ENCODE assay signal across 32 cellular contexts in the genomic region with DNA sequence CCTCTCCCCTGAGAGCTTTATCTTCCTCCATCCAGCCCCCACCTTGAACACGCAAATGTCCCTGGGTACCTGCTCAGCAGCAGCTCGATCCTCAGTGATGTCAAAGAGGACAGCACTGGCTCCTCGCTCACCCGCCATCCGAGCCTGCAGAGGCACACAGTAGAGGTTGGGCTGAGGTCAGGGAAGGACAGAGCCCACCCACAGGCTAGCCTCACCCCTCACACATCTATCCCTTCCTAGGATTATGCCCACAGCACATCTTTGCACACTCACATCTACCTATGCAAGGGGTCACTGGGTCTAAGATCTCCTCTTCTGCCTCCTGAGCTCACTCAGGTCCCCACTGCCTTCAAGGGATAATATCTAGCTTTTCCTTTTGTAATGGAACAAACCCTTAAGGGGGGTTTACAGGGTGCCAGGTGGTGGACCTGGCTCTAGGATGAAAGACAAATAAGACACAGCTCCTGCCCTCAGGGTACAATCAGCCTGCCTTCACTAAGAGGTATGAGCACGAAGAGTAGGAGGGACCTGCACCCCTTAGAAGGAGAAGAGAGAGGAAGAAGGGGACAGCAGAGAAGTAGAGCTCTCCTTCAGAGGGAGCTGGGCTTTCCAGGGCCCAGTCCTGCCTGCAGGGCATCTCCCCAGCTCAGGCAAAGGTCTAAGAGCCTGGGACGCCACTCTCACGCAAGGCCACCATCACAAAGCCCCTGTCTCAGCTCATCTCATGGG. TPM values are rescaled to one million over a fixed set of nuclear protein-coding genes. Genes with fewer than 3 reads are reported as not detected.
DNase-seq lines count a peak whose midpoint lies in the region; ATAC-seq, FAIRE-seq and TF ChIP-seq lines count a peak whose summit lies in the region.
"Had no signal": no experiment of that assay in that cellular context is flagged by ENCODE, and none has a peak within 500 bp of the region (broad histone marks: within the 10 kb centered on the region; RNA-seq: fewer than 3 reads in every experiment).

No MANE protein-coding gene starts in this region.

- peaks cover 20% of the 10 kb centered on the region for H3K79me1 ChIP-seq in trophoblast cell (ENCODE audit: low read length)

- peak overlapping the region; percentile 88 for H4K91ac ChIP-seq in trophoblast cell (ENCODE audit: low read depth, low read length)

- no peaks in the 10 kb centered on the region for H4K20me1 ChIP-seq in HepG2 (ENCODE audit: insufficient read depth, low read length)

- H3K9me3 Mint-ChIP-seq in activated CD4-positive, alpha-beta memory T cell treated with anti-CD3 and anti-CD28 coated beads for 36 hours, result no peaks in the 10 kb centered on the region
- H3K9me3 Mint-ChIP-seq: activated naive CD8-positive, alpha-beta T cell treated with anti-CD3 and anti-CD28 coated beads, Interleukin-2, amount 10 ng/mL, durations not matched to agents 7 days and 5 days; CD8-positive, alpha-beta T cell; GM23338; memory B cell had no signal

- no peak overlapping the region for H3K4me3 Mint-ChIP-seq in activated CD4-positive, alpha-beta memory T cell treated with anti-CD3 and anti-CD28 coated beads for 36 hours
- H3K4me3 Mint-ChIP-seq: activated CD4-positive, alpha-beta T cell treated with anti-CD3 and anti-CD28 coated beads for 36 hours; activated naive CD8-positive, alpha-beta T cell treated with anti-CD3 and anti-CD28 coated beads, Interleukin-2, amount 10 ng/mL, durations not matched to agents 7 days and 5 days; CD8-positive, alpha-beta T cell; GM23338; memory B cell had no signal

- CTCF ChIA-PET in HepG2 (lab: Yijun Ruan, JAX; ENCODE audit: low intra/inter-chr PET ratio, low total read pairs), result no interaction called here
- CTCF ChIA-PET in activated CD4-positive, alpha-beta memory T cell treated with anti-CD3 and anti-CD28 coated beads for 36 hours (lab: Charles Lee), result interaction anchor here (1.1 to 2.2 kb wide), 3 partner anchors 46 to 85 kb away, joined by 5 to 9 read pairs (median 6); a partner anchor contains a TSS

- no peak for FAIRE-seq in HepG2 (lab: Jason Lieb, UNC)
- FAIRE-seq: A549, colon, HTR-8/SVneo had no signal

- DNase-seq in HepG2 (ENCODE audit: low spot score), result no peak
- DNase-seq in right lobe of liver, result no peak
- DNase-seq in esophagus squamous epithelium (lab: John Stamatoyannopoulos, UW), result no peak
- DNase-seq in trophoblast cell, result no peak
- no peak for DNase-seq in activated CD4-positive, alpha-beta T cell treated with anti-CD3 and anti-CD28 coated beads for 4 hours
- no peak for DNase-seq in activated T-cell treated with anti-CD3 and anti-CD28 coated beads for 4 hours
- DNase-seq in NCI-H82 treated with DMSO at 0.1 percent for 48 hours (lab: John Stamatoyannopoulos, UW; ENCODE audit: unreplicated experiment), result no peak
- DNase-seq in activated CD4-positive, alpha-beta memory T cell treated with anti-CD3 and anti-CD28 coated beads for 36 hours, result no peak
- DNase-seq: activated CD4-positive, alpha-beta T cell treated with anti-CD3 and anti-CD28 coated beads for 36 hours; activated effector memory CD4-positive, alpha-beta T cell treated with anti-CD3 and anti-CD28 coated beads, Interleukin-2, amount 50 U/mL, for 16 hours; activated naive CD8-positive, alpha-beta T cell treated with anti-CD3 and anti-CD28 coated beads, Interleukin-2, amount 10 ng/mL, durations not matched to agents 7 days and 5 days; activated T-cell treated with anti-CD3 and anti-CD28 coated beads, Interleukin-2, amount 50 U/mL, for 1 hour; CD8-positive, alpha-beta T cell; effector memory CD4-positive, alpha-beta T cell; KG1; MG63; NCI-H1105 treated with DMSO at 0.1 percent for 48 hours; NCI-H1930; nucleus accumbens; SIG-M5; stimulated activated CD4-positive, alpha-beta T cell treated with anti-CD3 and anti-CD28 coated beads, Interleukin-4, amount 100 ng/mL, for 1 hour; substantia nigra; T1000 had no signal

- in situ Hi-C loops in HepG2 (cut with HindIII; ENCODE audit: extremely low pct_ligation_motif_present, low pct_unique_long_range_greater_than_20kb), result loop anchor here (5.0 kb wide), 1 partner anchor 54 kb away; a partner anchor contains a TSS

- H3K18ac ChIP-seq in trophoblast cell (ENCODE audit: low read length), result peak overlapping the region; percentile 37

- no peak overlapping the region for H4K12ac ChIP-seq in trophoblast cell (ENCODE audit: low read depth, low read length)

- no peak for TF ChIP-seq RAD21 in HepG2 (CRISPR knock-in tag; IDR thresholded peaks at IDR 0.05)

- H4K8ac ChIP-seq in trophoblast cell (ENCODE audit: low read depth, low read length), result peak overlapping the region; percentile 47

- H3K79me2 ChIP-seq in HepG2 (ENCODE audit: insufficient read depth, low read length) (peaks cover 69% of the 10 kb centered on the region), trophoblast cell (ENCODE audit: control insufficient read depth, insufficient read depth, low read length, poor library complexity) (no peaks in the 10 kb centered on the region)

- peak overlapping the region; percentile 80 for H2BK120ac ChIP-seq in trophoblast cell (ENCODE audit: insufficient read depth, low read length, poor library complexity)

- TF ChIP-seq EP300 in HepG2 (IDR thresholded peaks at IDR 0.05; ENCODE audit: low read depth in 2 of 2, low read length in 2 of 2) (no peak), HepG2 (CRISPR knock-in tag; IDR thresholded peaks at IDR 0.05; ENCODE audit: borderline replicate concordance) (no peak)

- peak overlapping the region; percentile 57 for H2AK5ac ChIP-seq in trophoblast cell (ENCODE audit: low read length)

- peak overlapping the region; percentile 68 for H3K9ac ChIP-seq in HepG2 (ENCODE audit: insufficient read depth, low read depth, low read length)
- no peak overlapping the region for H3K9ac ChIP-seq in trophoblast cell (ENCODE audit: low read length)

- peak overlapping the region in 1 of 3 experiments; percentile 32; a peak in 1 of 6 replicates for H3K4me3 ChIP-seq in HepG2 (replicated peaks in 1 of 3; ENCODE audit: insufficient read depth in 1 of 3, low read depth in 2 of 3, low read length in 3 of 3)
- no peak overlapping the region for H3K4me3 ChIP-seq in right lobe of liver
- no peak overlapping the region for H3K4me3 ChIP-seq in esophagus squamous epithelium
- no peak overlapping the region for H3K4me3 ChIP-seq in trophoblast cell (ENCODE audit: low read depth, low read length)
- H3K4me3 ChIP-seq: A549, ascending aorta, GM23338, MG63, prostate gland had no signal

- 90% methylated on average over 8 of the region's 8 CpGs for WGBS in HepG2 (ENCODE audit: low lambda C conversion rate)
- 90% methylated on average over 3 of the region's 8 CpGs for WGBS in right lobe of liver (ENCODE audit: insufficient coverage, low coverage, low lambda C conversion rate, missing lambda C conversion rate)
- 69 to 79% methylated on average over 6 to 7 of the region's 8 CpGs for WGBS in esophagus squamous epithelium, 2 donors
- no CpG with 5 or more reads among the region's 8 CpGs for WGBS in trophoblast cell (ENCODE audit: extremely low coverage, insufficient coverage, insufficient read length)

- peak overlapping the region; percentile 59 for H2BK5ac ChIP-seq in trophoblast cell (ENCODE audit: low read depth, low read length, poor library complexity)

- no peaks in the 10 kb centered on the region for H3K36me3 Mint-ChIP-seq in activated CD4-positive, alpha-beta memory T cell treated with anti-CD3 and anti-CD28 coated beads for 36 hours
- H3K36me3 Mint-ChIP-seq: activated naive CD8-positive, alpha-beta T cell treated with anti-CD3 and anti-CD28 coated beads, Interleukin-2, amount 10 ng/mL, durations not matched to agents 7 days and 5 days had no signal

- H3K14ac ChIP-seq in trophoblast cell (ENCODE audit: low read length), result peak overlapping the region; percentile 38

- H3K27me3 Mint-ChIP-seq in activated CD4-positive, alpha-beta memory T cell treated with anti-CD3 and anti-CD28 coated beads for 36 hours, result no peaks in the 10 kb centered on the region
- H3K27me3 Mint-ChIP-seq: activated CD4-positive, alpha-beta T cell treated with anti-CD3 and anti-CD28 coated beads for 36 hours; activated naive CD8-positive, alpha-beta T cell treated with anti-CD3 and anti-CD28 coated beads, Interleukin-2, amount 10 ng/mL, durations not matched to agents 7 days and 5 days; memory B cell had no signal

- H3K4ac ChIP-seq in trophoblast cell (ENCODE audit: low read depth, low read length), result peak overlapping the region; percentile 25

- peaks cover 90% of the 10 kb centered on the region for H3K4me1 ChIP-seq in HepG2 (ENCODE audit: insufficient read depth, low read length)
- peaks cover 0 to 41% (median 3%) of the 10 kb centered on the region in 4 donors for H3K4me1 ChIP-seq in right lobe of liver
- peaks cover 16 to 64% (median 25%) of the 10 kb centered on the region in 3 donors for H3K4me1 ChIP-seq in esophagus squamous epithelium
- H3K4me1 ChIP-seq in trophoblast cell (ENCODE audit: control insufficient read depth in 1 of 2, insufficient read depth in 2 of 2, low read length in 2 of 2), result peaks cover 33 to 38% of the 10 kb centered on the region in 2 experiments
- H3K4me1 ChIP-seq: ascending aorta had no signal

- no peak; the same call in 2 of the 3 replicates for ATAC-seq in HepG2
- no peak for ATAC-seq in right lobe of liver
- ATAC-seq: activated CD4-positive, alpha-beta T cell treated with anti-CD3 and anti-CD28 coated beads for 36 hours; CD8-positive, alpha-beta T cell; sciatic nerve had no signal

- no TSS peak for BruUV-seq in HepG2 (replicated peaks; lab: Mats Ljungman, UMichigan)

- POLR2A ChIA-PET in HepG2 (lab: Yijun Ruan, JAX), result interaction anchor here (0.9 to 12.9 kb wide), 16 partner anchors 9 to 1256 kb away, joined by 3 to 458 read pairs (median 11); a partner anchor contains a TSS
- POLR2A ChIA-PET in activated CD4-positive, alpha-beta memory T cell treated with anti-CD3 and anti-CD28 coated beads for 36 hours (lab: Charles Lee), result interaction anchor here (1.5 kb wide), 1 partner anchor 9 kb away, joined by 5 read pairs; no protein-coding TSS in a partner anchor

- no peak for TF ChIP-seq CTCF in HepG2 (CRISPR knock-in tag; IDR thresholded peaks at IDR 0.05)
- TF ChIP-seq CTCF in right lobe of liver (IDR thresholded peaks at IDR 0.05), result no peak
- no peak for TF ChIP-seq CTCF in esophagus squamous epithelium (IDR thresholded peaks at IDR 0.05)

- H3K27ac Mint-ChIP-seq in activated CD4-positive, alpha-beta memory T cell treated with anti-CD3 and anti-CD28 coated beads for 36 hours, result no peak overlapping the region
- H3K27ac Mint-ChIP-seq: activated CD4-positive, alpha-beta T cell treated with anti-CD3 and anti-CD28 coated beads for 36 hours; activated naive CD8-positive, alpha-beta T cell treated with anti-CD3 and anti-CD28 coated beads, Interleukin-2, amount 10 ng/mL, durations not matched to agents 7 days and 5 days; CD8-positive, alpha-beta T cell; GM23338; memory B cell had no signal

- no peak overlapping the region for H3K23ac ChIP-seq in trophoblast cell (ENCODE audit: low read length)

- intact Hi-C loops in HepG2 (cut with micrococcal nuclease; ENCODE audit: unreplicated experiment) (loop anchor here (1.0 to 2.0 kb wide), 2 partner anchors 17 to 28 kb away; no protein-coding TSS in a partner anchor), right lobe of liver (cut with DNase I) (no loop called here), esophagus squamous epithelium (cut with DNase I) (no loop called here)
- intact Hi-C loops in activated CD4-positive, alpha-beta memory T cell treated with anti-CD3 and anti-CD28 coated beads for 36 hours (cut with micrococcal nuclease), result no loop called here

- H3K36me3 ChIP-seq in HepG2 (replicated peaks in 1 of 2; ENCODE audit: control insufficient read depth in 1 of 2, insufficient read depth in 2 of 2, low read length in 2 of 2), result peaks cover 55 to 66% of the 10 kb centered on the region in 2 experiments
- peaks cover 0 to 8% (median 2%) of the 10 kb centered on the region in 4 donors for H3K36me3 ChIP-seq in right lobe of liver
- H3K36me3 ChIP-seq in esophagus squamous epithelium, result peaks cover 0 to 42% (median 0%) of the 10 kb centered on the region in 3 donors
- no peaks in the 10 kb centered on the region for H3K36me3 ChIP-seq in trophoblast cell (ENCODE audit: control insufficient read depth in 1 of 2, insufficient read depth in 2 of 2, low read length in 2 of 2)
- H3K36me3 ChIP-seq: ascending aorta, MG63, prostate gland had no signal

- no peak; a peak in 1 of 4 replicates for TF ChIP-seq POLR2A in HepG2 (IDR thresholded peaks at IDR 0.05; ENCODE audit: insufficient read depth in 1 of 2, low read depth in 2 of 2, low read length in 2 of 2)
- TF ChIP-seq POLR2A in right lobe of liver (IDR thresholded peaks at IDR 0.05), result no peak
- no peak for TF ChIP-seq POLR2A in esophagus squamous epithelium (IDR thresholded peaks at IDR 0.05)

- H3K27me3 ChIP-seq in HepG2 (ENCODE audit: control insufficient read depth in 1 of 2, insufficient read depth in 2 of 2, low read length in 2 of 2) (no peaks in the 10 kb centered on the region), right lobe of liver (no peaks in the 10 kb centered on the region), esophagus squamous epithelium (peaks cover 0 to 5% (median 0%) of the 10 kb centered on the region in 4 donors), trophoblast cell (ENCODE audit: insufficient read depth, low read length) (no peaks in the 10 kb centered on the region)
- H3K27me3 ChIP-seq: ascending aorta, MG63 had no signal

- peak overlapping the region; percentile 70 for H3K4me2 ChIP-seq in HepG2 (ENCODE audit: low read depth, low read length)
- no peak overlapping the region for H3K4me2 ChIP-seq in trophoblast cell (ENCODE audit: low read length)
- H3K4me2 ChIP-seq: GM23338 had no signal

- H3K27ac ChIP-seq in HepG2 (ENCODE audit: extremely low read length, insufficient read depth, low read length) (peak overlapping the region; percentile 89), right lobe of liver (peak overlapping the region in 1 of 3 donors; percentile 65), esophagus squamous epithelium (peak overlapping the region in 3 of 4 donors; percentile 75 to 83 (median 77)), trophoblast cell (ENCODE audit: low read depth, low read length) (peak overlapping the region; percentile 92)
- H3K27ac ChIP-seq: ascending aorta, VCaP had no signal

- H2AFZ ChIP-seq in HepG2 (ENCODE audit: low read length), result no peak overlapping the region
- H2AFZ ChIP-seq in trophoblast cell (ENCODE audit: insufficient read depth, low read length, poor library complexity), result no peak overlapping the region
- H2AFZ ChIP-seq: GM23338 had no signal

- H3K9me3 ChIP-seq in HepG2 (ENCODE audit: low read length) (no peaks in the 10 kb centered on the region), right lobe of liver (no peaks in the 10 kb centered on the region), esophagus squamous epithelium (no peaks in the 10 kb centered on the region), trophoblast cell (ENCODE audit: insufficient read depth, low read depth, low read length) (no peaks in the 10 kb centered on the region)
- H3K9me3 ChIP-seq: A549, ascending aorta, MG63, prostate gland had no signal

- H2BK12ac ChIP-seq in trophoblast cell (ENCODE audit: low read length), result peak overlapping the region; percentile 88

- H3K4me1 Mint-ChIP-seq in activated CD4-positive, alpha-beta memory T cell treated with anti-CD3 and anti-CD28 coated beads for 36 hours (ENCODE audit: low read depth), result no peaks in the 10 kb centered on the region
- H3K4me1 Mint-ChIP-seq: activated naive CD8-positive, alpha-beta T cell treated with anti-CD3 and anti-CD28 coated beads, Interleukin-2, amount 10 ng/mL, durations not matched to agents 7 days and 5 days had no signal

RNA-seq across cellular contexts. Expression of a gene that starts 11.6 kb away (rescaled TPM):
- total RNA-seq in HepG2 (2016; rRNA removed; fragmentation: Illumina TruSeq; extraction: Trizol), result 155 and 252 TPM in 2 replicates
- total RNA-seq in HepG2 (2016; cell fraction: cytosol; rRNA removed; fragmentation: Illumina TruSeq; extraction: Trizol; ENCODE audit: low read depth), result 72.2 and 76.4 TPM in 2 replicates
- total RNA-seq in HepG2 (2016; cell fraction: insoluble cytoplasmic fraction; rRNA removed; fragmentation: Illumina TruSeq; extraction: Trizol), result 169 and 290 TPM in 2 replicates
- 130 and 134 TPM in 2 replicates for total RNA-seq in HepG2 (2016; cell fraction: membrane; rRNA removed; fragmentation: Illumina TruSeq; extraction: Trizol)
- 74.4 and 75.7 TPM in 2 replicates for total RNA-seq in HepG2 (2016; cell fraction: nucleus; rRNA removed; fragmentation: Illumina TruSeq; extraction: Trizol)
- polyA plus RNA-seq in HepG2 (2011; rRNA removed), result 231 and 244 TPM in 2 replicates
- 148 and 229 TPM in 2 replicates for polyA plus RNA-seq in HepG2 (2011; cell fraction: cytosol; rRNA removed)
- 65.5 and 71.0 TPM in 2 replicates for polyA plus RNA-seq in HepG2 (2011; cell fraction: nucleus; rRNA removed)
- polyA plus RNA-seq in HepG2 (2012), result 227 and 249 TPM in 2 replicates
- polyA plus RNA-seq in HepG2 (2016; cell fraction: cytosol; fragmentation: Illumina TruSeq; extraction: Trizol; ENCODE audit: low read depth), result 105 and 107 TPM in 2 replicates
- 309 and 341 TPM in 2 replicates for polyA plus RNA-seq in HepG2 (2016; cell fraction: insoluble cytoplasmic fraction; fragmentation: Illumina TruSeq; extraction: Trizol; ENCODE audit: low read depth)
- 144 and 156 TPM in 2 replicates for polyA plus RNA-seq in HepG2 (2016; cell fraction: membrane; fragmentation: Illumina TruSeq; extraction: Trizol; ENCODE audit: low read depth)
- polyA plus RNA-seq in HepG2 (2016; cell fraction: nucleus; fragmentation: Illumina TruSeq; extraction: Trizol; ENCODE audit: insufficient read depth, low read depth), result 164 and 191 TPM in 2 replicates
- polyA minus RNA-seq in HepG2 (2011; rRNA and poly(A)+ RNA removed; ENCODE audit: low replicate concordance), result 68.7 and 109 TPM in 2 replicates
- 45.1 and 56.8 TPM in 2 replicates for polyA minus RNA-seq in HepG2 (2011; cell fraction: cytosol; rRNA and poly(A)+ RNA removed)
- 51.9 and 61.5 TPM in 2 replicates for polyA minus RNA-seq in HepG2 (2011; cell fraction: nucleus; rRNA and poly(A)+ RNA removed)
- total RNA-seq in right lobe of liver, result 10 to 100 TPM; 24.8 to 50.9 (median 37.0) TPM
- total RNA-seq in esophagus squamous epithelium, result 10 to 100 TPM; 29.9 to 54.9 (median 37.0) TPM
- 63.5 and 64.6 TPM in 2 replicates for polyA plus RNA-seq in trophoblast cell (2013)
- total RNA-seq in activated CD4-positive, alpha-beta memory T cell treated with anti-CD3 and anti-CD28 coated beads for 36 hours, result 100 to 1,000 TPM; 113 to 114 TPM

RNA-seq across cellular contexts. Expression of a gene that starts 35.0 kb away (rescaled TPM):
- total RNA-seq in HepG2 (2016; rRNA removed; fragmentation: Illumina TruSeq; extraction: Trizol) (not detected in 2 replicates), right lobe of liver (1 to 10 TPM in 5 of 6 experiments, under 1 TPM in 1; 0.87 to 8.3 (median 3.8) TPM), esophagus squamous epithelium (10 to 100 TPM in 1 of 4 donors, 1 to 10 TPM in 3; 2.9 to 16.0 (median 3.3) TPM)
- not detected in 2 replicates for total RNA-seq in HepG2 (2016; cell fraction: cytosol; rRNA removed; fragmentation: Illumina TruSeq; extraction: Trizol; ENCODE audit: low read depth)
- total RNA-seq in HepG2 (2016; cell fraction: insoluble cytoplasmic fraction; rRNA removed; fragmentation: Illumina TruSeq; extraction: Trizol), result not detected in 2 replicates
- total RNA-seq in HepG2 (2016; cell fraction: membrane; rRNA removed; fragmentation: Illumina TruSeq; extraction: Trizol), result not detected in 2 replicates
- not detected in 2 replicates for total RNA-seq in HepG2 (2016; cell fraction: nucleus; rRNA removed; fragmentation: Illumina TruSeq; extraction: Trizol)
- polyA plus RNA-seq in HepG2 (2011; rRNA removed), result 0.25 TPM in 1 of 2 replicates, not detected in the other
- 0.03 TPM in 1 of 2 replicates, not detected in the other for polyA plus RNA-seq in HepG2 (2011; cell fraction: cytosol; rRNA removed)
- 0.09 and 0.50 TPM in 2 replicates for polyA plus RNA-seq in HepG2 (2011; cell fraction: nucleus; rRNA removed)
- 0.03 TPM in 1 of 2 replicates, not detected in the other for polyA plus RNA-seq in HepG2 (2012)
- polyA plus RNA-seq in HepG2 (2016; cell fraction: cytosol; fragmentation: Illumina TruSeq; extraction: Trizol; ENCODE audit: low read depth), result not detected in 2 replicates
- not detected in 2 replicates for polyA plus RNA-seq in HepG2 (2016; cell fraction: insoluble cytoplasmic fraction; fragmentation: Illumina TruSeq; extraction: Trizol; ENCODE audit: low read depth)
- polyA plus RNA-seq in HepG2 (2016; cell fraction: membrane; fragmentation: Illumina TruSeq; extraction: Trizol; ENCODE audit: low read depth), result not detected in 2 replicates
- polyA plus RNA-seq in HepG2 (2016; cell fraction: nucleus; fragmentation: Illumina TruSeq; extraction: Trizol; ENCODE audit: insufficient read depth, low read depth), result not detected in 2 replicates
- polyA minus RNA-seq in HepG2 (2011; rRNA and poly(A)+ RNA removed; ENCODE audit: low replicate concordance), result 0.26 TPM in 1 of 2 replicates, not detected in the other
- not detected in 2 replicates for polyA minus RNA-seq in HepG2 (2011; cell fraction: cytosol; rRNA and poly(A)+ RNA removed)
- under 0.01 TPM in 1 of 2 replicates, not detected in the other for polyA minus RNA-seq in HepG2 (2011; cell fraction: nucleus; rRNA and poly(A)+ RNA removed)
- 1.1 and 1.3 TPM in 2 replicates for polyA plus RNA-seq in trophoblast cell (2013)
- total RNA-seq in activated CD4-positive, alpha-beta memory T cell treated with anti-CD3 and anti-CD28 coated beads for 36 hours, result 10 to 100 TPM; 21.6 to 22.7 TPM
- polyA plus RNA-seq: A549 had no signal

RNA-seq across cellular contexts. Expression of a gene that starts 53.7 kb away (rescaled TPM):
- total RNA-seq in HepG2 (2016; rRNA removed; fragmentation: Illumina TruSeq; extraction: Trizol), result 51.4 and 53.4 TPM in 2 replicates
- 10.8 and 11.5 TPM in 2 replicates for total RNA-seq in HepG2 (2016; cell fraction: cytosol; rRNA removed; fragmentation: Illumina TruSeq; extraction: Trizol; ENCODE audit: low read depth)
- total RNA-seq in HepG2 (2016; cell fraction: insoluble cytoplasmic fraction; rRNA removed; fragmentation: Illumina TruSeq; extraction: Trizol), result 41.4 and 52.0 TPM in 2 replicates
- total RNA-seq in HepG2 (2016; cell fraction: membrane; rRNA removed; fragmentation: Illumina TruSeq; extraction: Trizol), result 25.5 and 28.6 TPM in 2 replicates
- 113 and 134 TPM in 2 replicates for total RNA-seq in HepG2 (2016; cell fraction: nucleus; rRNA removed; fragmentation: Illumina TruSeq; extraction: Trizol)
- polyA plus RNA-seq in HepG2 (2011; rRNA removed), result 29.3 and 31.0 TPM in 2 replicates
- polyA plus RNA-seq in HepG2 (2011; cell fraction: cytosol; rRNA removed), result 18.3 and 25.7 TPM in 2 replicates
- 81.6 and 101 TPM in 2 replicates for polyA plus RNA-seq in HepG2 (2011; cell fraction: nucleus; rRNA removed)
- polyA plus RNA-seq in HepG2 (2012), result 35.6 and 44.8 TPM in 2 replicates
- 2.5 and 3.4 TPM in 2 replicates for polyA plus RNA-seq in HepG2 (2016; cell fraction: cytosol; fragmentation: Illumina TruSeq; extraction: Trizol; ENCODE audit: low read depth)
- 29.8 and 38.5 TPM in 2 replicates for polyA plus RNA-seq in HepG2 (2016; cell fraction: insoluble cytoplasmic fraction; fragmentation: Illumina TruSeq; extraction: Trizol; ENCODE audit: low read depth)
- polyA plus RNA-seq in HepG2 (2016; cell fraction: membrane; fragmentation: Illumina TruSeq; extraction: Trizol; ENCODE audit: low read depth), result 10.3 and 11.3 TPM in 2 replicates
- 110 and 118 TPM in 2 replicates for polyA plus RNA-seq in HepG2 (2016; cell fraction: nucleus; fragmentation: Illumina TruSeq; extraction: Trizol; ENCODE audit: insufficient read depth, low read depth)
- polyA minus RNA-seq in HepG2 (2011; rRNA and poly(A)+ RNA removed; ENCODE audit: low replicate concordance), result 0.12 and 47.2 TPM in 2 replicates
- 17.4 and 23.6 TPM in 2 replicates for polyA minus RNA-seq in HepG2 (2011; cell fraction: cytosol; rRNA and poly(A)+ RNA removed)
- 134 and 180 TPM in 2 replicates for polyA minus RNA-seq in HepG2 (2011; cell fraction: nucleus; rRNA and poly(A)+ RNA removed)
- total RNA-seq in right lobe of liver, result 10 to 100 TPM in 2 of 6 experiments, 1 to 10 TPM in 4; 1.7 to 11.5 (median 6.0) TPM
- total RNA-seq in esophagus squamous epithelium, result 10 to 100 TPM in 1 of 4 donors, 1 to 10 TPM in 3; 6.4 to 13.8 (median 8.1) TPM
- polyA plus RNA-seq in trophoblast cell (2013), result 3.6 and 3.8 TPM in 2 replicates
- total RNA-seq in activated CD4-positive, alpha-beta memory T cell treated with anti-CD3 and anti-CD28 coated beads for 36 hours, result under 1 TPM; 0.39 to 0.93 TPM
